In the genomic region with DNA sequence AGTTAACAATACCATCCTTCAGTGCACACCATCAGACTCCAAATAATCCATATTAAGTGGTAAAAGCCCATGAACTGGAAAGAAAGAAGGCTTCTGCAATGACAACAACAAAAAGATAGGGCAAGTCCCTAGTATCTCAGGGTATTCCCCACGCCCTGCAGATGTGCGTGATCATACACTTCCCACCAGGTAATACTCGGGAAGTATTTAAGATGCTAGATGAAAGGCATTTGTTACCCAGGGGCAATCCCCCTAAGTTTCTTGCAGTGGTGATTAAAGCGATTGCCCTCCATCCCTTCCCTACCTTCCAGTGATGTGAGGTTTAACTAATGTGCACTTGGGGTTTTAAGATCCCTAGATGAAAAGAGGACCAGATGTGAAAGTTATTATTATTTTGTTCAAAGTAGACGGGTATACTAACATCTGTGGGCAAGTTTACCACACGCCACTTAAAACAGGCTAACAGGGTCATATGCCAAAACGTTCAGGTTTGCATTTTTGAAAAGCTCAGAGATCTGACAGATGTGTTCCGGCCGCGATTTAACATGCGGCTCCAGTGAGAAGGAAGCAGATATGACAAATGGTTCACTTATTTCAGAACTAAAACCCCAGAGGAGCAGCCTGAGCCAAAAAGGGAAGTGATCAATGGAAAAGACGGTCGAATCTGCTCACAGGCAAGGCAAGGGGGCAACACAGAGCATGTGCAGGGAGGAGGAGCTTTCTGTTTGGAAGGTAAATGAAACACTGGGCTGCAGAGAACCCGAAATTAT, we compare ENCODE assay signal across 1 cellular context.
TF ChIP-seq lines count a peak whose summit lies in the region.

No MANE protein-coding gene starts in this region.

TF ChIP-seq in GM12878, 131 proteins besides CTCF, POLR2A, EP300 and RAD21 (continued from another document):
- peak; percentile 79 for TF ChIP-seq SKIL (IDR thresholded peaks at IDR 0.05; ENCODE audit: low read depth, poor library complexity, severe bottlenecking)
- no peak for TF ChIP-seq ETV6 (conservative IDR thresholded peaks at IDR 0.05 in 1 of 2, IDR thresholded peaks at IDR 0.05 in 1 of 2; ENCODE audit: borderline replicate concordance in 1 of 2, low read depth in 1 of 2)
- 0 out of 2 replicates have a peak, but pooled peaks have one; percentile 15 for TF ChIP-seq ATF2 (IDR thresholded peaks at IDR 0.05; ENCODE audit: low read length)
- TF ChIP-seq BHLHE40 (IDR thresholded peaks at IDR 0.05; ENCODE audit: borderline replicate concordance in 1 of 2, low read depth in 2 of 2, low read length in 1 of 2): peak; percentile 72 to 74; a peak in 2 of 4 replicates
- peak; percentile 79 for TF ChIP-seq ATF7 (IDR thresholded peaks at IDR 0.05; ENCODE audit: low read depth)
- peak; percentile 97 for TF ChIP-seq SPI1 (IDR thresholded peaks at IDR 0.05; ENCODE audit: borderline replicate concordance, insufficient read depth, low read depth, low read length)
- TF ChIP-seq NRF1 (conservative IDR thresholded peaks at IDR 0.05; ENCODE audit: low read depth, low read length): peak; percentile 77
- TF ChIP-seq DPF2 (IDR thresholded peaks at IDR 0.05): peak; percentile 79; the same call in 1 of the 2 replicates
- TF ChIP-seq IKZF2 (IDR thresholded peaks at IDR 0.05): peak; percentile 97
- peak; percentile 64; the same call in 1 of the 2 replicates for TF ChIP-seq IRF4 (IDR thresholded peaks at IDR 0.05; ENCODE audit: low read depth, low read length)
- TF ChIP-seq, protein P1, sequence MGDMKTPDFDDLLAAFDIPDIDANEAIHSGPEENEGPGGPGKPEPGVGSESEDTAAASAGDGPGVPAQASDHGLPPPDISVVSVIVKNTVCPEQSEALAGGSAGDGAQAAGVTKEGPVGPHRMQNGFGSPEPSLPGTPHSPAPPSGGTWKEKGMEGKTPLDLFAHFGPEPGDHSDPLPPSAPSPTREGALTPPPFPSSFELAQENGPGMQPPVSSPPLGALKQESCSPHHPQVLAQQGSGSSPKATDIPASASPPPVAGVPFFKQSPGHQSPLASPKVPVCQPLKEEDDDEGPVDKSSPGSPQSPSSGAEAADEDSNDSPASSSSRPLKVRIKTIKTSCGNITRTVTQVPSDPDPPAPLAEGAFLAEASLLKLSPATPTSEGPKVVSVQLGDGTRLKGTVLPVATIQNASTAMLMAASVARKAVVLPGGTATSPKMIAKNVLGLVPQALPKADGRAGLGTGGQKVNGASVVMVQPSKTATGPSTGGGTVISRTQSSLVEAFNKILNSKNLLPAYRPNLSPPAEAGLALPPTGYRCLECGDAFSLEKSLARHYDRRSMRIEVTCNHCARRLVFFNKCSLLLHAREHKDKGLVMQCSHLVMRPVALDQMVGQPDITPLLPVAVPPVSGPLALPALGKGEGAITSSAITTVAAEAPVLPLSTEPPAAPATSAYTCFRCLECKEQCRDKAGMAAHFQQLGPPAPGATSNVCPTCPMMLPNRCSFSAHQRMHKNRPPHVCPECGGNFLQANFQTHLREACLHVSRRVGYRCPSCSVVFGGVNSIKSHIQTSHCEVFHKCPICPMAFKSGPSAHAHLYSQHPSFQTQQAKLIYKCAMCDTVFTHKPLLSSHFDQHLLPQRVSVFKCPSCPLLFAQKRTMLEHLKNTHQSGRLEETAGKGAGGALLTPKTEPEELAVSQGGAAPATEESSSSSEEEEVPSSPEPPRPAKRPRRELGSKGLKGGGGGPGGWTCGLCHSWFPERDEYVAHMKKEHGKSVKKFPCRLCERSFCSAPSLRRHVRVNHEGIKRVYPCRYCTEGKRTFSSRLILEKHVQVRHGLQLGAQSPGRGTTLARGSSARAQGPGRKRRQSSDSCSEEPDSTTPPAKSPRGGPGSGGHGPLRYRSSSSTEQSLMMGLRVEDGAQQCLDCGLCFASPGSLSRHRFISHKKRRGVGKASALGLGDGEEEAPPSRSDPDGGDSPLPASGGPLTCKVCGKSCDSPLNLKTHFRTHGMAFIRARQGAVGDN (IDR thresholded peaks at IDR 0.05): peak; percentile 60; the same call in 1 of the 2 replicates
- TF ChIP-seq MTA2 (IDR thresholded peaks at IDR 0.05; ENCODE audit: low read depth): peak; percentile 89
- peak; percentile 93 for TF ChIP-seq CUX1 (IDR thresholded peaks at IDR 0.05; ENCODE audit: insufficient replicate concordance, low read depth, low read length)
- 0 out of 2 replicates have a peak, but pooled peaks have one; percentile 31 for TF ChIP-seq BCL11A (IDR thresholded peaks at IDR 0.05; ENCODE audit: low read depth, low read length)
- TF ChIP-seq RAD51 (IDR thresholded peaks at IDR 0.05): peak; percentile 63; the same call in 1 of the 2 replicates
- peak; percentile 87 for TF ChIP-seq RELB (IDR thresholded peaks at IDR 0.05; ENCODE audit: low read depth)
- TF ChIP-seq, protein P2, sequence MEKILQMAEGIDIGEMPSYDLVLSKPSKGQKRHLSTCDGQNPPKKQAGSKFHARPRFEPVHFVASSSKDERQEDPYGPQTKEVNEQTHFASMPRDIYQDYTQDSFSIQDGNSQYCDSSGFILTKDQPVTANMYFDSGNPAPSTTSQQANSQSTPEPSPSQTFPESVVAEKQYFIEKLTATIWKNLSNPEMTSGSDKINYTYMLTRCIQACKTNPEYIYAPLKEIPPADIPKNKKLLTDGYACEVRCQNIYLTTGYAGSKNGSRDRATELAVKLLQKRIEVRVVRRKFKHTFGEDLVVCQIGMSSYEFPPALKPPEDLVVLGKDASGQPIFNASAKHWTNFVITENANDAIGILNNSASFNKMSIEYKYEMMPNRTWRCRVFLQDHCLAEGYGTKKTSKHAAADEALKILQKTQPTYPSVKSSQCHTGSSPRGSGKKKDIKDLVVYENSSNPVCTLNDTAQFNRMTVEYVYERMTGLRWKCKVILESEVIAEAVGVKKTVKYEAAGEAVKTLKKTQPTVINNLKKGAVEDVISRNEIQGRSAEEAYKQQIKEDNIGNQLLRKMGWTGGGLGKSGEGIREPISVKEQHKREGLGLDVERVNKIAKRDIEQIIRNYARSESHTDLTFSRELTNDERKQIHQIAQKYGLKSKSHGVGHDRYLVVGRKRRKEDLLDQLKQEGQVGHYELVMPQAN (conservative IDR thresholded peaks at IDR 0.05): no peak
- peak; percentile 90 for TF ChIP-seq MEF2B (IDR thresholded peaks at IDR 0.05; ENCODE audit: partially characterized antibody, poor library complexity, severe bottlenecking)
- peak; percentile 77 for TF ChIP-seq NR2F1 (conservative IDR thresholded peaks at IDR 0.05)
- TF ChIP-seq IKZF1 (conservative IDR thresholded peaks at IDR 0.05): peak; percentile 85; the same call in 1 of the 2 replicates
- no peak for TF ChIP-seq SIN3A (IDR thresholded peaks at IDR 0.05; ENCODE audit: low read depth, low read length)
- no peak for TF ChIP-seq HDAC2 (IDR thresholded peaks at IDR 0.05)
- TF ChIP-seq ZNF24 (IDR thresholded peaks at IDR 0.05): no peak
- TF ChIP-seq SMAD1 (IDR thresholded peaks at IDR 0.05; ENCODE audit: low read depth, partially characterized antibody): peak; percentile 52
- TF ChIP-seq, protein P3, sequence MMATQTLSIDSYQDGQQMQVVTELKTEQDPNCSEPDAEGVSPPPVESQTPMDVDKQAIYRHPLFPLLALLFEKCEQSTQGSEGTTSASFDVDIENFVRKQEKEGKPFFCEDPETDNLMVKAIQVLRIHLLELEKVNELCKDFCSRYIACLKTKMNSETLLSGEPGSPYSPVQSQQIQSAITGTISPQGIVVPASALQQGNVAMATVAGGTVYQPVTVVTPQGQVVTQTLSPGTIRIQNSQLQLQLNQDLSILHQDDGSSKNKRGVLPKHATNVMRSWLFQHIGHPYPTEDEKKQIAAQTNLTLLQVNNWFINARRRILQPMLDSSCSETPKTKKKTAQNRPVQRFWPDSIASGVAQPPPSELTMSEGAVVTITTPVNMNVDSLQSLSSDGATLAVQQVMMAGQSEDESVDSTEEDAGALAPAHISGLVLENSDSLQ (IDR thresholded peaks at IDR 0.05): peak; percentile 76
- TF ChIP-seq GATAD2B (conservative IDR thresholded peaks at IDR 0.05; ENCODE audit: low read depth): 0 out of 2 replicates have a peak, but pooled peaks have one; percentile 33
- 0 out of 2 replicates have a peak, but pooled peaks have one; percentile 61 for TF ChIP-seq NBN (IDR thresholded peaks at IDR 0.05)
- 0 out of 2 replicates have a peak, but pooled peaks have one; percentile 29 for TF ChIP-seq CHD2 (IDR thresholded peaks at IDR 0.05; ENCODE audit: borderline replicate concordance, low read depth, low read length)
- TF ChIP-seq, protein P4, sequence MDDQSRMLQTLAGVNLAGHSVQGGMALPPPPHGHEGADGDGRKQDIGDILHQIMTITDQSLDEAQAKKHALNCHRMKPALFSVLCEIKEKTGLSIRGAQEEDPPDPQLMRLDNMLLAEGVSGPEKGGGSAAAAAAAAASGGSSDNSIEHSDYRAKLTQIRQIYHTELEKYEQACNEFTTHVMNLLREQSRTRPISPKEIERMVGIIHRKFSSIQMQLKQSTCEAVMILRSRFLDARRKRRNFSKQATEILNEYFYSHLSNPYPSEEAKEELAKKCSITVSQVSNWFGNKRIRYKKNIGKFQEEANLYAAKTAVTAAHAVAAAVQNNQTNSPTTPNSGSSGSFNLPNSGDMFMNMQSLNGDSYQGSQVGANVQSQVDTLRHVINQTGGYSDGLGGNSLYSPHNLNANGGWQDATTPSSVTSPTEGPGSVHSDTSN (IDR thresholded peaks at IDR 0.05; ENCODE audit: insufficient replicate concordance, low read depth, low read length): peak; percentile 50
